25 cellular contexts compared by ENCODE assay signal in genomic region chr16:6753553-6753952, GRCh38.
"Had no signal": no experiment of that assay in that cellular context is flagged by ENCODE, and none has a peak within 500 bp of the region (broad histone marks: within the 10 kb centered on the region; RNA-seq: fewer than 3 reads in every experiment).

No MANE protein-coding gene starts in this region.

- H3K27ac ChIP-seq: KMS-11 had no signal

- H3K36me3 Mint-ChIP-seq: activated naive CD8-positive, alpha-beta T cell; brain had no signal

- H3K9ac ChIP-seq: KMS-11 had no signal

- H3K4me1 Mint-ChIP-seq: activated T-helper 17 cell treated with anti-CD3 and anti-CD28 coated beads, Interleukin-2, amount 50 U/mL, for 72 hours; T-helper 17 cell; WTC11 had no signal

- FAIRE-seq: astrocyte had no signal

- ATAC-seq: activated T-helper 17 cell treated with anti-CD3 and anti-CD28 coated beads, Interleukin-2, amount 50 U/mL, for 72 hours; T-helper 17 cell; WTC11 had no signal

- H3K4me3 Mint-ChIP-seq: activated naive CD4-positive, alpha-beta T cell treated with anti-CD3 and anti-CD28 coated beads for 36 hours; activated naive CD8-positive, alpha-beta T cell; activated T-helper 17 cell treated with anti-CD3 and anti-CD28 coated beads, Interleukin-2, amount 50 U/mL, for 72 hours; T-helper 17 cell; WTC11 had no signal

- H3K27ac Mint-ChIP-seq: activated naive CD4-positive, alpha-beta T cell treated with anti-CD3 and anti-CD28 coated beads for 36 hours; activated naive CD8-positive, alpha-beta T cell; activated T-helper 17 cell treated with anti-CD3 and anti-CD28 coated beads, Interleukin-2, amount 50 U/mL, for 72 hours; T-helper 17 cell; WTC11 had no signal

- H3K4me2 ChIP-seq: KMS-11 had no signal

- DNase-seq: activated CD4-positive, alpha-beta T cell treated with anti-CD3 and anti-CD28 coated beads for 48 hours; activated CD4-positive, alpha-beta T cell treated with anti-CD3 and anti-CD28 coated beads, Interleukin-2, amount 50 U/mL, for 48 hours; activated CD4-positive, CD25-positive, alpha-beta regulatory T cell treated with anti-CD3 and anti-CD28 coated beads, Interleukin-2, amount 50 U/mL, for 72 hours; activated gamma-delta T cell; activated naive CD4-positive, alpha-beta T cell treated with anti-CD3 and anti-CD28 coated beads for 36 hours; activated T-cell treated with anti-CD3 and anti-CD28 coated beads for 4 hours; activated T-cell treated with anti-CD3 and anti-CD28 coated beads, Interleukin-2, amount 50 U/mL, for 48 hours; amygdala; NCI-H1092; NCI-H1417; NCI-H1930; NCI-H2171; NCI-H345; NCI-H510A; NCI-H526 treated with DMSO at 0.1 percent for 48 hours; NCI-H82; SIG-M5; T-helper 17 cell; T-helper 9 cell had no signal

- H3K27me3 Mint-ChIP-seq: activated naive CD8-positive, alpha-beta T cell; activated T-helper 17 cell treated with anti-CD3 and anti-CD28 coated beads, Interleukin-2, amount 50 U/mL, for 72 hours; T-helper 17 cell had no signal
